26 cellular contexts compared by ENCODE assay signal in the genomic region with DNA sequence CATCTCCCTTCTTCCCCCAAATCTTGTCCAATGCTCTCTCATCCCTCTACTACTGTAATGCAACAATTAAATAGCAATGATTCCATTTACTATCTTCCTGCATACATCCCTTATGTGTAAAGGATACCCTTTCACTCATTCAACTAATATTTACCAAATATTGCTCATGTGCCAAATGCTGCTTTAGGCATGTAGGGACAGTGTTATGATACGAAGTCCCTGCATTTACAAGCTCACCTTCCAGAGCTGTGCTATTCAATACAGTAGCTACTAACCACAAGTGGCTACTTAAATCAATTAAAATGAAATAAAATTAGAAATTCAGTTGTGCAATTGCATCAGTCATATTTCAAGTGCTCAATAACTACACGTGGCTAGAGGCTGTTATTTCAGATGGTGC.
"Had no signal": no experiment of that assay in that cellular context is flagged by ENCODE, and none has a peak within 500 bp of the region (broad histone marks: within the 10 kb centered on the region; RNA-seq: fewer than 3 reads in every experiment).

No MANE protein-coding gene starts in this region.

- H3K4me3 Mint-ChIP-seq: activated naive CD4-positive, alpha-beta T cell treated with anti-CD3 and anti-CD28 coated beads, Interleukin-2, amount 10 ng/mL, durations not matched to agents 7 days and 5 days; activated naive CD8-positive, alpha-beta T cell treated with anti-CD3 and anti-CD28 coated beads, Interleukin-2, amount 10 ng/mL, durations not matched to agents 7 days and 5 days; naive thymus-derived CD4-positive, alpha-beta T cell; stimulated activated effector memory CD8-positive, alpha-beta T cell treated with anti-CD3 and anti-CD28 coated beads, Interleukin-12 subunit alpha, Interleukin-12 subunit beta, amount 100 ng/mL, for 72 hours; stimulated activated naive CD8-positive, alpha-beta T cell treated with anti-CD3 and anti-CD28 coated beads, Interleukin-15, amount 100 ng/mL, for 72 hours; type B pancreatic cell had no signal

- H3K36me3 Mint-ChIP-seq: activated naive CD4-positive, alpha-beta T cell treated with anti-CD3 and anti-CD28 coated beads, Interleukin-2, amount 10 ng/mL, durations not matched to agents 7 days and 5 days; activated naive CD8-positive, alpha-beta T cell treated with anti-CD3 and anti-CD28 coated beads, Interleukin-2, amount 10 ng/mL, durations not matched to agents 7 days and 5 days; naive thymus-derived CD4-positive, alpha-beta T cell; stimulated activated effector memory CD8-positive, alpha-beta T cell treated with anti-CD3 and anti-CD28 coated beads, Interleukin-12 subunit alpha, Interleukin-12 subunit beta, amount 100 ng/mL, for 72 hours; type B pancreatic cell had no signal

- H3K27ac Mint-ChIP-seq: activated naive CD4-positive, alpha-beta T cell treated with anti-CD3 and anti-CD28 coated beads, Interleukin-2, amount 10 ng/mL, durations not matched to agents 7 days and 5 days; activated naive CD8-positive, alpha-beta T cell treated with anti-CD3 and anti-CD28 coated beads, Interleukin-2, amount 10 ng/mL, durations not matched to agents 7 days and 5 days; naive thymus-derived CD4-positive, alpha-beta T cell; stimulated activated effector memory CD8-positive, alpha-beta T cell treated with anti-CD3 and anti-CD28 coated beads, Interleukin-12 subunit alpha, Interleukin-12 subunit beta, amount 100 ng/mL, for 72 hours; stimulated activated naive CD8-positive, alpha-beta T cell treated with anti-CD3 and anti-CD28 coated beads, Interleukin-15, amount 100 ng/mL, for 72 hours; type B pancreatic cell had no signal

- H3K9me3 Mint-ChIP-seq: activated naive CD4-positive, alpha-beta T cell treated with anti-CD3 and anti-CD28 coated beads, Interleukin-2, amount 10 ng/mL, durations not matched to agents 7 days and 5 days; activated naive CD8-positive, alpha-beta T cell treated with anti-CD3 and anti-CD28 coated beads, Interleukin-2, amount 10 ng/mL, durations not matched to agents 7 days and 5 days; naive thymus-derived CD4-positive, alpha-beta T cell; stimulated activated effector memory CD8-positive, alpha-beta T cell treated with anti-CD3 and anti-CD28 coated beads, Interleukin-12 subunit alpha, Interleukin-12 subunit beta, amount 100 ng/mL, for 72 hours; stimulated activated naive CD8-positive, alpha-beta T cell treated with anti-CD3 and anti-CD28 coated beads, Interleukin-15, amount 100 ng/mL, for 72 hours had no signal

- DNase-seq: activated CD4-positive, alpha-beta T cell treated with anti-CD3 and anti-CD28 coated beads for 48 hours; activated CD4-positive, alpha-beta T cell treated with anti-CD3 and anti-CD28 coated beads, Interleukin-2, amount 50 U/mL, for 48 hours; activated CD8-positive, alpha-beta memory T cell treated with anti-CD3 and anti-CD28 coated beads for 24 hours; activated gamma-delta T cell; activated naive CD4-positive, alpha-beta T cell treated with anti-CD3 and anti-CD28 coated beads, Interleukin-2, amount 10 ng/mL, durations not matched to agents 7 days and 5 days; activated naive CD8-positive, alpha-beta T cell treated with anti-CD3 and anti-CD28 coated beads, Interleukin-2, amount 10 ng/mL, durations not matched to agents 7 days and 5 days; central memory CD4-positive, alpha-beta T cell; foreskin fibroblast; head of caudate nucleus; hippocampal formation; left colon; midbrain; naive thymus-derived CD4-positive, alpha-beta T cell; pancreas; retina; sigmoid colon; small intestine; stimulated activated CD4-positive, alpha-beta T cell treated with anti-CD3 and anti-CD28 coated beads, Interleukin-4, amount 100 ng/mL, for 24 hours; stimulated activated naive CD8-positive, alpha-beta T cell treated with anti-CD3 and anti-CD28 coated beads, Interleukin-15, amount 100 ng/mL, for 72 hours; substantia nigra; uterus; WERI-Rb-1 had no signal

- H3K27ac ChIP-seq: prostate gland, sigmoid colon, uterus, WERI-Rb-1 had no signal

- H3K4me1 ChIP-seq: prostate gland, sigmoid colon, uterus had no signal

- H3K4me3 ChIP-seq: pancreas, prostate gland, sigmoid colon, uterus had no signal

- H3K27me3 Mint-ChIP-seq: activated naive CD4-positive, alpha-beta T cell treated with anti-CD3 and anti-CD28 coated beads, Interleukin-2, amount 10 ng/mL, durations not matched to agents 7 days and 5 days; activated naive CD8-positive, alpha-beta T cell treated with anti-CD3 and anti-CD28 coated beads, Interleukin-2, amount 10 ng/mL, durations not matched to agents 7 days and 5 days; naive thymus-derived CD4-positive, alpha-beta T cell; stimulated activated naive CD8-positive, alpha-beta T cell treated with anti-CD3 and anti-CD28 coated beads, Interleukin-15, amount 100 ng/mL, for 72 hours; type B pancreatic cell had no signal

- H3K9me3 ChIP-seq: pancreas, prostate gland, sigmoid colon, uterus had no signal

- H3K27me3 ChIP-seq: pancreas, sigmoid colon, uterus had no signal

- FAIRE-seq: keratinocyte, pancreas, small intestine had no signal

- H3K36me3 ChIP-seq: pancreas, prostate gland, sigmoid colon, uterus, WERI-Rb-1 had no signal

- H3K4me1 Mint-ChIP-seq: activated naive CD4-positive, alpha-beta T cell treated with anti-CD3 and anti-CD28 coated beads, Interleukin-2, amount 10 ng/mL, durations not matched to agents 7 days and 5 days; activated naive CD8-positive, alpha-beta T cell treated with anti-CD3 and anti-CD28 coated beads, Interleukin-2, amount 10 ng/mL, durations not matched to agents 7 days and 5 days; stimulated activated effector memory CD8-positive, alpha-beta T cell treated with anti-CD3 and anti-CD28 coated beads, Interleukin-12 subunit alpha, Interleukin-12 subunit beta, amount 100 ng/mL, for 72 hours had no signal
